In the genomic region with DNA sequence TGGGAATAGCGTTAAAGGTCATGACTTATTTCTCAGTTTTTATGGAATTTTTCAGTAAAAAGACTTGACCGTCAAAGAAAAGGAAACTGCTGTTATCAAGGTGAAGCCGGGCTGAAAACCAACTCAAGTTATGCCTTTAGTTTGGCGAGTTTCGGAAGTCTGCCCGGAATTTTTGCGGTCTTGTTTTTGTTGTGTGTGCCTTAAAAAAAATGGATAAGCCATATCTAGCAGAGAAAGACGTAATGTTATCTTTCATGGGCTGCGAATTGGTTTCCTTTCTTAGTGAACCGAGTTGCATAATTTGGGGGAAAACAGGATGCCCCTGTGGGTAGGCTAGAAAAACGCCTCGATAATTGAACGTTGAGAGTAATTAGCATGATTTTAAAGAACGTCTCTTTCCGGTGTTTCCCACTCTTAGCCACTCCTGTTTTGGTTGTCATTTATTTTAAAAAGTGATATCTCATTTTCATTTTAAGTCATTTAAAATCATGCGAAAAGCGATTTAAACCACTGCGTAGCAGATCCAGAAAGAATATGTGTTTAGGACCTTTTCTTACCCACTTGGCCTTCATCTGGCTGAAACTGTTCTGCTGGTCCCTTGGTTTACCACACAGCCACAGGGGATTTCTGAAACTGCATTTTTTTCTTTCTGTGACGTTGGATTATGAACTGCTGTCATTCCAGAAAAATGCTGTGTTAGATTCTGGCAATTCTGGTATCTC, we compare ENCODE assay signal across 8 cellular contexts. TPM values are rescaled to one million over a fixed set of nuclear protein-coding genes. Genes with fewer than 3 reads are reported as not detected.
A peak's percentile ranks its signal among the peaks of the same experiment; 100 is the strongest.
DNase-seq lines count a peak whose midpoint lies in the region; ATAC-seq and TF ChIP-seq lines count a peak whose summit lies in the region.

No MANE protein-coding gene starts in this region.

- DNase-seq in GM12864 (ENCODE audit: low read depth) (no peak), RPMI7951 (ENCODE audit: low read depth) (peak; percentile 70), inferior parietal cortex (ENCODE audit: extremely low spot score) (peak; percentile 25), left lobe of liver (ENCODE audit: low spot score) (no peak), iPS-NIHi7 (ENCODE audit: extremely low spot score) (no peak)
- DNase-seq in stimulated activated CD4-positive, alpha-beta T cell treated with anti-CD3 and anti-CD28 coated beads, Interleukin-4, amount 100 ng/mL, for 24 hours: peak; percentile 66

- H3K4me3 ChIP-seq in GM12864 (ENCODE audit: low read depth, low read length): peak overlapping the region; percentile 95

- ATAC-seq in HG02588 (IDR thresholded peaks at IDR 0.05; ENCODE audit: unreplicated experiment): peak; percentile 24
- ATAC-seq in left lobe of liver: no peak

- WGBS in adipose tissue, 3 donors: 0 to 1% (median 0%) methylated on average over 19 of the region's 19 CpGs

- no peak for TF ChIP-seq CTCF in GM12864 (IDR thresholded peaks at IDR 0.05; ENCODE audit: low read depth, low read length, missing control alignments)

- H3K27ac ChIP-seq in adipose tissue (ENCODE audit: low read depth, low read length): peak overlapping the region; percentile 51

RNA-seq across cellular contexts. Expression of a gene that starts 1.2 kb away (rescaled TPM):
- 9.5 and 12.1 TPM in 2 replicates for total RNA-seq in RPMI7951 (2014; rRNA removed; shearing (Covaris generic))
- polyA plus RNA-seq in adipose tissue: 10 to 100 TPM in 2 of 3 donors, 1 to 10 TPM in 1; 9.4 to 94.0 (median 41.7) TPM
- 29.7 TPM for total RNA-seq in left lobe of liver

Comparison
In these comparisons a context has a peak if more than half of its experiments do, and no peak if none do; other contexts are left out.
1. DNase-seq: peak in RPMI7951 (single experiment), inferior parietal cortex (single experiment) and stimulated activated CD4-positive, alpha-beta T cell treated with anti-CD3 and anti-CD28 coated beads, Interleukin-4, amount 100 ng/mL, for 24 hours (single experiment); none in GM12864 (single experiment), left lobe of liver (single experiment) and iPS-NIHi7 (single experiment).